1 cellular context compared by ENCODE assay signal in genomic region chr1:94922756-94923465, GRCh38.
TF ChIP-seq lines count a peak whose summit lies in the region.

No MANE protein-coding gene starts in this region.

TF ChIP-seq in GM23338, 12 proteins besides CTCF, POLR2A, EP300 and RAD21 (continued from another document):
- TF ChIP-seq ETS1 (IDR thresholded peaks at IDR 0.05), result no peak
- no peak for TF ChIP-seq JUNB (IDR thresholded peaks at IDR 0.05; ENCODE audit: unreplicated experiment)
- TF ChIP-seq NANOG (IDR thresholded peaks at IDR 0.05; ENCODE audit: borderline replicate concordance), result no peak
